ENCODE assay signal across 17 cellular contexts in the genomic region with DNA sequence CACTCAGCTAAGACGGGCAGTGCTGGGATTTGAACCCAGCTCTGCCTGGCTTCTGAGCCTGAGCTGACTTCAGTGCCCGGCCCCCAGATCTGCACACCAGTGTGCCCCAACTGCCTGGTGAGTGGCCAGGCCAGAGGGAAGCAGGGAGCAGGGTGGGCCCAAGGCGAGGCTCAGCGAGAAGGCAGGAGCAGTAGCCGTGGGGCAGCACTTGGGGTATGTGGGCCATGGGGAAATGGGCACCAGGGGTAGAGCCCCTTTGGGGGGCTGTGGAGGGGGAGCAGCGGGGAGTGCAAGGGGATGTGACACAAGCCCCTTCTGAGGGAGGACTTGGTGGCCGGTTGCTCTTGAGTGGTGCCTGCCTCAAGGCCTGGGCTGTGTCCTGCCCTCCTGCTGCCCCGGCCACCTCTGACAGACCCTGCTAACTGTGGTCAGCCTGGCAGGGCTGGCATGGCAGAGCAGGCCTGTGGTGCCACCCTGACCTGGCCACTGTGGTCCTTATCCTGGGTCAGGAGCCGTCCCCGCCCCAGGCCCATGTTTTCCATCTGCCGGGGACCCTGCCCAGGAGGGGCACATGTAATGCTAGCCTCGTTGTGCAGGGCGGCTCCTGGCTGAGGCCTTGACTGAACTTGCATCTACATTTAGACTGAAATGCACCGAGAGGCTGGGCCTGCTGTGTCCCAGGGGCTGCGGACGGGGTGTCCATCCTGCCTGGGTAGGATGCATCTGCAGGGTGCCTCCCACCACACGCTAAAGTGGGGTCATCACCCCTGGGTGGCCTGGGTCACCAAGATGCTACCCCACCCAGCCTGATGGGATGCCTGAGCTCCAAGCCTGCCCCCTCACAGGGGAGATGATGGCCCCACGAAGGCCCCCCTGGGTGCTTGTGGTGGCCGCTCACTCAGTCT.
"Had no signal": no experiment of that assay in that cellular context is flagged by ENCODE, and none has a peak within 500 bp of the region (broad histone marks: within the 10 kb centered on the region; RNA-seq: fewer than 3 reads in every experiment).

No MANE protein-coding gene starts in this region.

- ATAC-seq: stimulated activated naive B cell treated with anti-CD40 and anti-IgM and Interleukin-4, amounts not matched to agents 10 μg/mL and 1 μg/mL and 100 μg/mL, for 72 hours had no signal

- H3K9me3 ChIP-seq: ovary, vagina had no signal

- H3K36me3 Mint-ChIP-seq: neural progenitor cell; stimulated activated naive B cell treated with anti-CD40 and anti-IgM and Interleukin-4, amounts not matched to agents 10 μg/mL and 1 μg/mL and 100 μg/mL, for 72 hours had no signal

- H3K9ac ChIP-seq: neural progenitor cell had no signal

- DNase-seq: activated B cell treated with CpG ODN at 0.5 μM for 24 hours; activated CD4-positive, alpha-beta T cell treated with anti-CD3 and anti-CD28 coated beads, Interleukin-2, amount 10 ng/mL, durations not matched to agents 24 days and 14 days; activated effector memory CD4-positive, alpha-beta T cell treated with Interleukin-2 at 50 U/mL for 16 hours; activated T-cell treated with anti-CD3 and anti-CD28 coated beads, Interleukin-2, amount 50 U/mL, for 1 hour; caudate nucleus; cortex of kidney; effector CD4-positive, alpha-beta T cell; hippocampal formation; stimulated activated CD4-positive, alpha-beta T cell treated with anti-CD3 and anti-CD28 coated beads, Interleukin-2, amount 100 ng/mL, for 48 hours; stimulated activated naive B cell treated with anti-CD40 and anti-IgM and Interleukin-4, amounts not matched to agents 10 μg/mL and 1 μg/mL and 100 μg/mL, for 72 hours; tibial artery had no signal

- H3K4me3 Mint-ChIP-seq: activated B cell treated with CpG ODN at 0.5 μM for 24 hours; activated CD4-positive, alpha-beta T cell treated with anti-CD3 and anti-CD28 coated beads, Interleukin-2, amount 10 ng/mL, durations not matched to agents 24 days and 14 days; stimulated activated naive B cell treated with anti-CD40 and anti-IgM and Interleukin-4, amounts not matched to agents 10 μg/mL and 1 μg/mL and 100 μg/mL, for 72 hours; T-helper 1 cell treated with Interleukin-12 subunit alpha and Interleukin-12 subunit beta and Interleukin-4 antibody, amounts not matched to agents 30 μg/mL and 1 μg/mL, for 36 hours had no signal

- H3K36me3 ChIP-seq: esophagus muscularis mucosa, neural progenitor cell, ovary, tibial artery, vagina had no signal

- H3K4me3 ChIP-seq: esophagus muscularis mucosa, neural progenitor cell, ovary, tibial artery, vagina had no signal

- H3K27me3 ChIP-seq: neural progenitor cell, ovary, vagina had no signal

- H3K27ac Mint-ChIP-seq: activated B cell treated with CpG ODN at 0.5 μM for 24 hours; neural progenitor cell; stimulated activated naive B cell treated with anti-CD40 and anti-IgM and Interleukin-4, amounts not matched to agents 10 μg/mL and 1 μg/mL and 100 μg/mL, for 72 hours had no signal

- H3K27me3 Mint-ChIP-seq: activated CD4-positive, alpha-beta T cell treated with anti-CD3 and anti-CD28 coated beads, Interleukin-2, amount 10 ng/mL, durations not matched to agents 24 days and 14 days had no signal

- FAIRE-seq: keratinocyte had no signal

- H3K4me1 ChIP-seq: tibial artery had no signal

- H3K4me2 ChIP-seq: neural progenitor cell had no signal

- H3K27ac ChIP-seq: esophagus muscularis mucosa, neural progenitor cell, ovary, tibial artery, vagina had no signal
